ENCODE assay signal across 19 cellular contexts in genomic region chr13:101712026-101712348, GRCh38.
A peak's percentile ranks its signal among the peaks of the same experiment; 100 is the strongest.
DNase-seq lines count a peak whose midpoint lies in the region; ATAC-seq and TF ChIP-seq lines count a peak whose summit lies in the region.
"Had no signal": no experiment of that assay in that cellular context is flagged by ENCODE, and none has a peak within 500 bp of the region (broad histone marks: within the 10 kb centered on the region; RNA-seq: fewer than 3 reads in every experiment).

No MANE protein-coding gene starts in this region.

- no peaks in the 10 kb centered on the region for H3K36me3 Mint-ChIP-seq in activated CD4-positive, alpha-beta T cell treated with anti-CD3 and anti-CD28 coated beads, Interleukin-2, amount 10 ng/mL, durations not matched to agents 24 days and 14 days (ENCODE audit: low read depth)
- peaks cover 52% of the 10 kb centered on the region for H3K36me3 Mint-ChIP-seq in chondrocyte (ENCODE audit: low read depth)
- H3K36me3 Mint-ChIP-seq in activated CD8-positive, alpha-beta memory T cell treated with anti-CD3 and anti-CD28 coated beads, Interleukin-2, amount 10 ng/mL, durations not matched to agents 7 days and 5 days: no peaks in the 10 kb centered on the region
- H3K36me3 Mint-ChIP-seq: CD4-positive, alpha-beta memory T cell had no signal

- no peaks in the 10 kb centered on the region for H3K36me3 ChIP-seq in neural cell (ENCODE audit: insufficient read depth, low read length)

- no peak overlapping the region for H3K27ac Mint-ChIP-seq in activated CD4-positive, alpha-beta T cell treated with anti-CD3 and anti-CD28 coated beads, Interleukin-2, amount 10 ng/mL, durations not matched to agents 24 days and 14 days
- H3K27ac Mint-ChIP-seq in chondrocyte (ENCODE audit: unreplicated experiment): peak overlapping the region; percentile 66
- H3K27ac Mint-ChIP-seq in activated CD8-positive, alpha-beta memory T cell treated with anti-CD3 and anti-CD28 coated beads, Interleukin-2, amount 10 ng/mL, durations not matched to agents 7 days and 5 days: no peak overlapping the region
- H3K27ac Mint-ChIP-seq: B cell; CD4-positive, alpha-beta memory T cell had no signal

- no peaks in the 10 kb centered on the region for H4K20me1 ChIP-seq in neural cell (ENCODE audit: insufficient read depth)

- no peaks in the 10 kb centered on the region for H3K9me3 ChIP-seq in neural cell (ENCODE audit: low read length)

- CTCF ChIA-PET in activated CD8-positive, alpha-beta memory T cell treated with anti-CD3 and anti-CD28 coated beads, Interleukin-2, amount 10 ng/mL, durations not matched to agents 7 days and 5 days (lab: Charles Lee): interaction anchor here (0.6 kb wide), 1 partner anchor 738 kb away, joined by 3 read pairs; no protein-coding TSS in a partner anchor

- no peak for TF ChIP-seq CTCF in chondrocyte (IDR thresholded peaks at IDR 0.05)
- TF ChIP-seq CTCF in neural cell (IDR thresholded peaks at IDR 0.05; ENCODE audit: poor library complexity, severe bottlenecking): no peak

- no peaks in the 10 kb centered on the region for H3K27me3 ChIP-seq in neural cell (ENCODE audit: insufficient read depth, low read depth, low read length)

- intact Hi-C loops in activated CD4-positive, alpha-beta T cell treated with anti-CD3 and anti-CD28 coated beads, Interleukin-2, amount 10 ng/mL, durations not matched to agents 24 days and 14 days (cut with micrococcal nuclease): no loop called here

- H3K4me3 Mint-ChIP-seq in activated CD4-positive, alpha-beta T cell treated with anti-CD3 and anti-CD28 coated beads, Interleukin-2, amount 10 ng/mL, durations not matched to agents 24 days and 14 days: no peak overlapping the region
- H3K4me3 Mint-ChIP-seq in chondrocyte (ENCODE audit: unreplicated experiment): no peak overlapping the region
- no peak overlapping the region for H3K4me3 Mint-ChIP-seq in activated CD8-positive, alpha-beta memory T cell treated with anti-CD3 and anti-CD28 coated beads, Interleukin-2, amount 10 ng/mL, durations not matched to agents 7 days and 5 days
- H3K4me3 Mint-ChIP-seq: B cell; CD4-positive, alpha-beta memory T cell had no signal

- TF ChIP-seq RAD21 in neural cell (conservative IDR thresholded peaks at IDR 0.05): no peak

- no peaks in the 10 kb centered on the region for H3K79me2 ChIP-seq in neural cell (replicated peaks; ENCODE audit: insufficient read depth, low read length)

- no peak overlapping the region for H3K4me3 ChIP-seq in neural cell (ENCODE audit: low read length)
- H3K4me3 ChIP-seq: GM23248 had no signal

- no peak overlapping the region for H2AFZ ChIP-seq in neural cell (ENCODE audit: low read depth, low read length)
- H2AFZ ChIP-seq: GM23248 had no signal

- H3K9me3 Mint-ChIP-seq in activated CD4-positive, alpha-beta T cell treated with anti-CD3 and anti-CD28 coated beads, Interleukin-2, amount 10 ng/mL, durations not matched to agents 24 days and 14 days: no peaks in the 10 kb centered on the region
- H3K9me3 Mint-ChIP-seq in chondrocyte (ENCODE audit: low read depth): no peaks in the 10 kb centered on the region
- no peaks in the 10 kb centered on the region for H3K9me3 Mint-ChIP-seq in activated CD8-positive, alpha-beta memory T cell treated with anti-CD3 and anti-CD28 coated beads, Interleukin-2, amount 10 ng/mL, durations not matched to agents 7 days and 5 days (ENCODE audit: low read depth)
- H3K9me3 Mint-ChIP-seq: CD4-positive, alpha-beta memory T cell had no signal

- H3K4me1 Mint-ChIP-seq in activated CD4-positive, alpha-beta T cell treated with anti-CD3 and anti-CD28 coated beads, Interleukin-2, amount 10 ng/mL, durations not matched to agents 24 days and 14 days: no peaks in the 10 kb centered on the region
- peaks cover 27% of the 10 kb centered on the region for H3K4me1 Mint-ChIP-seq in chondrocyte (ENCODE audit: low read depth)
- peaks cover 2% of the 10 kb centered on the region for H3K4me1 Mint-ChIP-seq in activated CD8-positive, alpha-beta memory T cell treated with anti-CD3 and anti-CD28 coated beads, Interleukin-2, amount 10 ng/mL, durations not matched to agents 7 days and 5 days
- H3K4me1 Mint-ChIP-seq: B cell had no signal

- no peak overlapping the region for H3K4me2 ChIP-seq in neural cell (ENCODE audit: low read length)

- H3K9ac ChIP-seq in neural cell (ENCODE audit: low read length): no peak overlapping the region
- H3K9ac ChIP-seq: GM23248 had no signal

- H3K9me2 ChIP-seq in neural cell (ENCODE audit: insufficient read depth, low read length): no peaks in the 10 kb centered on the region

- H3F3A ChIP-seq in neural cell (ENCODE audit: insufficient read depth, low read length, poor library complexity, severe bottlenecking): no peaks in the 10 kb centered on the region

- no peak overlapping the region for H3K27ac ChIP-seq in neural cell (ENCODE audit: low read length)
- H3K27ac ChIP-seq: C4-2B, GM23248 had no signal

- ATAC-seq in activated CD8-positive, alpha-beta memory T cell treated with anti-CD3 and anti-CD28 coated beads, Interleukin-2, amount 10 ng/mL, durations not matched to agents 7 days and 5 days: no peak
- ATAC-seq: HCT116, HepG2 had no signal

- TF ChIP-seq EP300 in neural cell (conservative IDR thresholded peaks at IDR 0.05; ENCODE audit: poor library complexity, severe bottlenecking): no peak

- H3K27me3 Mint-ChIP-seq in activated CD4-positive, alpha-beta T cell treated with anti-CD3 and anti-CD28 coated beads, Interleukin-2, amount 10 ng/mL, durations not matched to agents 24 days and 14 days: no peaks in the 10 kb centered on the region
- H3K27me3 Mint-ChIP-seq in chondrocyte (ENCODE audit: low read depth): no peaks in the 10 kb centered on the region
- H3K27me3 Mint-ChIP-seq in activated CD8-positive, alpha-beta memory T cell treated with anti-CD3 and anti-CD28 coated beads, Interleukin-2, amount 10 ng/mL, durations not matched to agents 7 days and 5 days: peaks cover 3% of the 10 kb centered on the region

- DNase-seq in activated CD4-positive, alpha-beta T cell treated with anti-CD3 and anti-CD28 coated beads, Interleukin-2, amount 10 ng/mL, durations not matched to agents 24 days and 14 days: peak; percentile 6
- DNase-seq in activated CD4-positive, alpha-beta T cell treated with anti-CD3 and anti-CD28 coated beads, Interleukin-2, amount 50 U/mL, for 1 hour: no peak
- DNase-seq in LHCN-M2 (ENCODE audit: low read depth) (peak; percentile 48), chondrocyte (ENCODE audit: low spot score) (no peak), GM19238 (ENCODE audit: insufficient read length, low spot score) (no peak), Ammon's horn (ENCODE audit: low spot score) (no peak)
- DNase-seq in activated CD8-positive, alpha-beta memory T cell treated with anti-CD3 and anti-CD28 coated beads, Interleukin-2, amount 10 ng/mL, durations not matched to agents 7 days and 5 days: no peak
- DNase-seq: 8988T; CD4-positive, alpha-beta memory T cell; DMS153; DMS79 treated with DMSO at 0.1 percent for 48 hours; EL; GDM1; GM23248 had no signal

TF ChIP-seq in neural cell, 6 proteins besides CTCF, POLR2A, EP300 and RAD21:
- TF ChIP-seq MXI1 (conservative IDR thresholded peaks at IDR 0.05; ENCODE audit: poor library complexity, severe bottlenecking) (no peak), TAF1 (IDR thresholded peaks at IDR 0.05; ENCODE audit: low read depth) (no peak), SMC3 (conservative IDR thresholded peaks at IDR 0.05; ENCODE audit: poor library complexity) (no peak), POLR2AphosphoS5 (IDR thresholded peaks at IDR 0.05) (peak; percentile 65), REST (IDR thresholded peaks at IDR 0.05; ENCODE audit: borderline replicate concordance) (peak; percentile 81), EZH2 (IDR thresholded peaks at IDR 0.05; ENCODE audit: borderline replicate concordance, insufficient read depth, low read length, poor library complexity, severe bottlenecking) (no peak)

Comparison
In these comparisons a context has a peak if more than half of its experiments do, and no peak if none do; other contexts are left out.
1. DNase-seq: peak in activated CD4-positive, alpha-beta T cell treated with anti-CD3 and anti-CD28 coated beads, Interleukin-2, amount 10 ng/mL, durations not matched to agents 24 days and 14 days (single experiment) and LHCN-M2 (single experiment); none in activated CD4-positive, alpha-beta T cell treated with anti-CD3 and anti-CD28 coated beads, Interleukin-2, amount 50 U/mL, for 1 hour (single experiment), chondrocyte (single experiment), activated CD8-positive, alpha-beta memory T cell treated with anti-CD3 and anti-CD28 coated beads, Interleukin-2, amount 10 ng/mL, durations not matched to agents 7 days and 5 days (single experiment), GM19238 (single experiment) and Ammon's horn (single experiment).